ENCODE assay signal across 29 cellular contexts in genomic region chr6:160789263-160790027, GRCh38.
DNase-seq lines count a peak whose midpoint lies in the region; ATAC-seq, FAIRE-seq and TF ChIP-seq lines count a peak whose summit lies in the region.
"Had no signal": no experiment of that assay in that cellular context is flagged by ENCODE, and none has a peak within 500 bp of the region (broad histone marks: within the 10 kb centered on the region; RNA-seq: fewer than 3 reads in every experiment).

No MANE protein-coding gene starts in this region.

- peaks cover 7% of the 10 kb centered on the region for H3K4me1 Mint-ChIP-seq in memory B cell
- H3K4me1 Mint-ChIP-seq in activated naive CD8-positive, alpha-beta T cell treated with anti-CD3 and anti-CD28 coated beads for 36 hours: peaks cover 5% of the 10 kb centered on the region

- H3K9me3 Mint-ChIP-seq in memory B cell: no peaks in the 10 kb centered on the region
- peaks cover 6% of the 10 kb centered on the region for H3K9me3 Mint-ChIP-seq in activated naive CD8-positive, alpha-beta T cell treated with anti-CD3 and anti-CD28 coated beads for 36 hours
- H3K9me3 Mint-ChIP-seq: naive B cell had no signal

- ATAC-seq in RWPE2 (ENCODE audit: low read depth) (no peak), memory B cell (ENCODE audit: low read depth) (peak; percentile 56)
- ATAC-seq: activated naive CD8-positive, alpha-beta T cell treated with anti-CD3 and anti-CD28 coated beads, Interleukin-2, amount 50 U/mL, for 24 hours; left lobe of liver; psoas muscle; upper lobe of right lung had no signal

- H3K4me3 ChIP-seq in RWPE2 (ENCODE audit: severe bottlenecking): no peak overlapping the region
- H3K4me3 ChIP-seq: dorsolateral prefrontal cortex, Peyer's patch, psoas muscle, suprapubic skin, upper lobe of right lung had no signal

- peak overlapping the region; percentile 0 for H3K27ac Mint-ChIP-seq in memory B cell
- H3K27ac Mint-ChIP-seq in activated naive CD8-positive, alpha-beta T cell treated with anti-CD3 and anti-CD28 coated beads for 36 hours: no peak overlapping the region

- H3K27me3 Mint-ChIP-seq in memory B cell: peaks cover 5% of the 10 kb centered on the region
- H3K27me3 Mint-ChIP-seq in activated naive CD8-positive, alpha-beta T cell treated with anti-CD3 and anti-CD28 coated beads for 36 hours: peaks cover 17% of the 10 kb centered on the region

- H3K27me3 ChIP-seq in RWPE2 (ENCODE audit: insufficient read depth, poor library complexity, severe bottlenecking): no peaks in the 10 kb centered on the region
- H3K27me3 ChIP-seq: BE2C, neutrophil, Peyer's patch, suprapubic skin, upper lobe of right lung had no signal

- H3K36me3 Mint-ChIP-seq in memory B cell: peaks cover 2% of the 10 kb centered on the region
- H3K36me3 Mint-ChIP-seq in activated naive CD8-positive, alpha-beta T cell treated with anti-CD3 and anti-CD28 coated beads for 36 hours: no peaks in the 10 kb centered on the region
- H3K36me3 Mint-ChIP-seq: mesothelial cell of epicardium, naive B cell had no signal

- peak; percentile 70 for DNase-seq in activated effector memory CD4-positive, alpha-beta T cell treated with anti-CD3 and anti-CD28 coated beads, Interleukin-2, amount 50 U/mL, for 16 hours
- DNase-seq in activated effector memory CD4-positive, alpha-beta T cell treated with Interleukin-2 at 50 U/mL for 16 hours: no peak
- no peak for DNase-seq in GM12892 (ENCODE audit: insufficient read length)
- no peak for DNase-seq in RWPE2 (ENCODE audit: low spot score)
- no peak for DNase-seq in memory B cell (ENCODE audit: low spot score in 2 of 2)
- no peak for DNase-seq in C1 segment of cervical spinal cord (lab: John Stamatoyannopoulos, UW)
- no peak for DNase-seq in D341Med (ENCODE audit: low spot score)
- no peak for DNase-seq in activated naive CD8-positive, alpha-beta T cell treated with anti-CD3 and anti-CD28 coated beads for 36 hours
- DNase-seq: ACHN; activated naive CD8-positive, alpha-beta T cell treated with anti-CD3 and anti-CD28 coated beads, Interleukin-2, amount 50 U/mL, for 24 hours; activated T-cell treated with anti-CD3 and anti-CD28 coated beads, Interleukin-2, amount 50 U/mL, for 1 hour; BE2C; cerebellar nuclear complex; dorsolateral prefrontal cortex; naive B cell; NCI-H1105 treated with DMSO at 0.1 percent for 48 hours; NCI-H2029 treated with DMSO at 0.1 percent for 48 hours; NCI-H2227 treated with DMSO at 0.1 percent for 48 hours; NCI-H526 treated with DMSO at 0.1 percent for 48 hours; Peyer's patch; psoas muscle; SIG-M5; T-helper 9 cell; upper lobe of right lung; WERI-Rb-1 had no signal

- no peak overlapping the region for H3K4me3 Mint-ChIP-seq in memory B cell
- no peak overlapping the region for H3K4me3 Mint-ChIP-seq in activated naive CD8-positive, alpha-beta T cell treated with anti-CD3 and anti-CD28 coated beads for 36 hours
- H3K4me3 Mint-ChIP-seq: activated naive CD8-positive, alpha-beta T cell treated with anti-CD3 and anti-CD28 coated beads, Interleukin-2, amount 50 U/mL, for 24 hours; mesothelial cell of epicardium had no signal

- peak; percentile 65 for FAIRE-seq in GM12892 (lab: Jason Lieb, UNC)

- no peak for TF ChIP-seq POLR2A in GM12892 (IDR thresholded peaks at IDR 0.05; ENCODE audit: low read depth, low read length)

- no peaks in the 10 kb centered on the region for H3K9me3 ChIP-seq in RWPE2 (ENCODE audit: severe bottlenecking)
- H3K9me3 ChIP-seq: BE2C, neutrophil, Peyer's patch, psoas muscle, suprapubic skin, upper lobe of right lung had no signal

- no peaks in the 10 kb centered on the region for H3K36me3 ChIP-seq in RWPE2 (ENCODE audit: low read depth)
- H3K36me3 ChIP-seq: BE2C, neutrophil, Peyer's patch, suprapubic skin, upper lobe of right lung, WERI-Rb-1 had no signal

- TF ChIP-seq CTCF in RWPE2 (IDR thresholded peaks at IDR 0.05; ENCODE audit: poor library complexity, severe bottlenecking): no peak

- H3K4me1 ChIP-seq in RWPE2 (ENCODE audit: insufficient read depth, poor library complexity, severe bottlenecking): peaks cover 45% of the 10 kb centered on the region
- H3K4me1 ChIP-seq: BE2C, Peyer's patch, psoas muscle, upper lobe of right lung had no signal

- H3K27ac ChIP-seq in RWPE2 (ENCODE audit: poor library complexity, severe bottlenecking): peak overlapping the region; percentile 78
- H3K27ac ChIP-seq: dorsolateral prefrontal cortex, neutrophil, Peyer's patch, psoas muscle, suprapubic skin, upper lobe of right lung, WERI-Rb-1 had no signal
